Comparison of ENCODE assay signal across 22 cellular contexts in genomic region chr2:122873951-122874350, GRCh38.
DNase-seq lines count a peak whose midpoint lies in the region; ATAC-seq, FAIRE-seq and TF ChIP-seq lines count a peak whose summit lies in the region.
"Had no signal": no experiment of that assay in that cellular context is flagged by ENCODE, and none has a peak within 500 bp of the region (broad histone marks: within the 10 kb centered on the region; RNA-seq: fewer than 3 reads in every experiment).

No MANE protein-coding gene starts in this region.

- POLR2A ChIA-PET in HepG2 (lab: Yijun Ruan, JAX) (no interaction called here), Panc1 (lab: Charles Lee) (no interaction called here)

- BruUV-seq in HepG2 (replicated peaks; lab: Mats Ljungman, UMichigan) = no TSS peak
- BruUV-seq in Panc1 (replicated peaks; lab: Mats Ljungman, UMichigan) = no TSS peak

- no peaks in the 10 kb centered on the region for H3K36me3 Mint-ChIP-seq in glutamatergic neuron (ENCODE audit: unreplicated experiment)
- H3K36me3 Mint-ChIP-seq: CD4-positive, CD25-positive, alpha-beta regulatory T cell; CD8-positive, alpha-beta T cell had no signal

- no peak overlapping the region for H3K4me3 Mint-ChIP-seq in glutamatergic neuron (ENCODE audit: unreplicated experiment)
- H3K4me3 Mint-ChIP-seq: B cell; CD4-positive, CD25-positive, alpha-beta regulatory T cell; CD8-positive, alpha-beta T cell had no signal

- WGBS in HepG2 (ENCODE audit: low lambda C conversion rate) = 48% methylated on average over 2 of the region's 2 CpGs
- 88% methylated on average over 2 of the region's 2 CpGs for WGBS in right lobe of liver (ENCODE audit: insufficient coverage, low coverage, low lambda C conversion rate, missing lambda C conversion rate)

- peaks cover 2% of the 10 kb centered on the region for H3K9me3 Mint-ChIP-seq in glutamatergic neuron (ENCODE audit: unreplicated experiment)

- intact Hi-C loops in HepG2 (cut with micrococcal nuclease; ENCODE audit: unreplicated experiment) (no loop called here), right lobe of liver (cut with DNase I) (no loop called here), Panc1 (cut with micrococcal nuclease; ENCODE audit: unreplicated experiment) (no loop called here)

- H3K4me1 Mint-ChIP-seq in glutamatergic neuron (ENCODE audit: low read depth, unreplicated experiment) = peaks cover 2% of the 10 kb centered on the region
- H3K4me1 Mint-ChIP-seq: B cell; CD4-positive, CD25-positive, alpha-beta regulatory T cell had no signal

- H3K27ac Mint-ChIP-seq in glutamatergic neuron (ENCODE audit: unreplicated experiment) = no peak overlapping the region
- H3K27ac Mint-ChIP-seq: B cell; CD4-positive, CD25-positive, alpha-beta regulatory T cell; CD8-positive, alpha-beta T cell had no signal

- H2AFZ ChIP-seq in HepG2 (ENCODE audit: low read length) = no peak overlapping the region
- H2AFZ ChIP-seq: GM23248 had no signal

- no peak for TF ChIP-seq RAD21 in HepG2 (CRISPR knock-in tag; IDR thresholded peaks at IDR 0.05)

- no peak for TF ChIP-seq CTCF in HepG2 (CRISPR knock-in tag; IDR thresholded peaks at IDR 0.05)
- TF ChIP-seq CTCF in right lobe of liver (IDR thresholded peaks at IDR 0.05) = no peak
- no peak for TF ChIP-seq CTCF in Panc1 (IDR thresholded peaks at IDR 0.05)
- no peak for TF ChIP-seq CTCF in epithelial cell of esophagus (IDR thresholded peaks at IDR 0.05; ENCODE audit: insufficient read depth, low read depth, low read length, missing control alignments)
- no peak for TF ChIP-seq CTCF in glutamatergic neuron (IDR thresholded peaks at IDR 0.05; ENCODE audit: partially characterized antibody, unreplicated experiment)

- H3K36me3 ChIP-seq in HepG2 (replicated peaks in 1 of 2; ENCODE audit: control insufficient read depth in 1 of 2, insufficient read depth in 2 of 2, low read length in 2 of 2) (no peaks in the 10 kb centered on the region), right lobe of liver (no peaks in the 10 kb centered on the region), Panc1 (ENCODE audit: control insufficient read depth, insufficient read depth, low read length) (no peaks in the 10 kb centered on the region)
- H3K36me3 ChIP-seq: BLaER1 had no signal

- H4K20me1 ChIP-seq in HepG2 (ENCODE audit: insufficient read depth, low read length) = no peaks in the 10 kb centered on the region
- H4K20me1 ChIP-seq: BLaER1 had no signal

- H3K27me3 Mint-ChIP-seq in glutamatergic neuron (ENCODE audit: unreplicated experiment) = peaks cover 2% of the 10 kb centered on the region
- H3K27me3 Mint-ChIP-seq: B cell; CD4-positive, CD25-positive, alpha-beta regulatory T cell had no signal

- no peak for FAIRE-seq in HepG2 (lab: Jason Lieb, UNC)
- FAIRE-seq: A204.1, GM19239, H1 had no signal

- TF ChIP-seq POLR2A in HepG2 (IDR thresholded peaks at IDR 0.05; ENCODE audit: insufficient read depth in 1 of 2, low read depth in 2 of 2, low read length in 2 of 2) = no peak
- TF ChIP-seq POLR2A in right lobe of liver (IDR thresholded peaks at IDR 0.05) = no peak

- peaks cover 17% of the 10 kb centered on the region; the same call in 1 of the 2 replicates for H3K9me3 ChIP-seq in HepG2 (ENCODE audit: low read length)
- H3K9me3 ChIP-seq in right lobe of liver = no peaks in the 10 kb centered on the region
- no peaks in the 10 kb centered on the region for H3K9me3 ChIP-seq in Panc1 (ENCODE audit: control insufficient read depth, insufficient read depth, low read depth, low read length)
- H3K9me3 ChIP-seq: BLaER1, Caco-2 had no signal

- H3K9ac ChIP-seq in HepG2 (ENCODE audit: insufficient read depth, low read depth, low read length) = no peak overlapping the region
- H3K9ac ChIP-seq: BLaER1, GM23248 had no signal

- DNase-seq in HepG2 (ENCODE audit: low spot score) = no peak
- DNase-seq in right lobe of liver = no peak
- peak; percentile 24 for DNase-seq in Panc1 (ENCODE audit: low read depth, low spot score)
- peak; percentile 22 for DNase-seq in epithelial cell of esophagus (ENCODE audit: low read depth)
- DNase-seq in activated CD4-positive, alpha-beta T cell treated with anti-CD3 and anti-CD28 coated beads for 48 hours = no peak
- no peak for DNase-seq in glutamatergic neuron
- DNase-seq: Caco-2; CD4-positive, CD25-positive, alpha-beta regulatory T cell; CD8-positive, alpha-beta T cell; DMS153; DND-41; GF-D8; GM23248; H7; HCEC 1CT had no signal

- no peak overlapping the region for H3K4me2 ChIP-seq in HepG2 (ENCODE audit: low read depth, low read length)
- H3K4me2 ChIP-seq: BLaER1 had no signal

- no peaks in the 10 kb centered on the region for H3K79me2 ChIP-seq in HepG2 (ENCODE audit: insufficient read depth, low read length)

- H3K4me1 ChIP-seq in HepG2 (ENCODE audit: insufficient read depth, low read length) (no peaks in the 10 kb centered on the region), right lobe of liver (no peaks in the 10 kb centered on the region), Panc1 (ENCODE audit: control insufficient read depth, insufficient read depth, low read length) (no peaks in the 10 kb centered on the region)
- H3K4me1 ChIP-seq: BLaER1, Caco-2 had no signal

- in situ Hi-C loops in HepG2 (cut with HindIII; ENCODE audit: extremely low pct_ligation_motif_present, low pct_unique_long_range_greater_than_20kb) = no loop called here
- in situ Hi-C loops in Panc1 (cut with HindIII; ENCODE audit: low pct_unique_long_range_greater_than_20kb, low sequenced_read_pairs) = no loop called here

- H3K27me3 ChIP-seq in HepG2 (ENCODE audit: control insufficient read depth in 1 of 2, insufficient read depth in 2 of 2, low read length in 2 of 2) = no peaks in the 10 kb centered on the region
- no peaks in the 10 kb centered on the region for H3K27me3 ChIP-seq in right lobe of liver
- no peaks in the 10 kb centered on the region for H3K27me3 ChIP-seq in Panc1 (ENCODE audit: control insufficient read depth, insufficient read depth, low read length)
- H3K27me3 ChIP-seq: BLaER1 had no signal

- no peak for ATAC-seq in HepG2
- ATAC-seq in right lobe of liver = no peak
- no peak for ATAC-seq in Panc1
- ATAC-seq: CD8-positive, alpha-beta T cell had no signal

- no peak for TF ChIP-seq EP300 in HepG2 (IDR thresholded peaks at IDR 0.05; ENCODE audit: low read depth in 2 of 2, low read length in 2 of 2)
- TF ChIP-seq EP300 in HepG2 (CRISPR knock-in tag; IDR thresholded peaks at IDR 0.05; ENCODE audit: borderline replicate concordance) = no peak

- no peak overlapping the region for H3K27ac ChIP-seq in HepG2 (ENCODE audit: extremely low read length, insufficient read depth, low read length)
- no peak overlapping the region for H3K27ac ChIP-seq in right lobe of liver
- H3K27ac ChIP-seq in Panc1 (ENCODE audit: low read length) = no peak overlapping the region
- H3K27ac ChIP-seq: 22Rv1, BLaER1, C4-2B, GM23248 had no signal

- CTCF ChIA-PET in HepG2 (lab: Yijun Ruan, JAX; ENCODE audit: low intra/inter-chr PET ratio, low total read pairs) (no interaction called here), Panc1 (lab: Charles Lee) (no interaction called here)

- H3K4me3 ChIP-seq in HepG2 (replicated peaks in 1 of 3; ENCODE audit: insufficient read depth in 1 of 3, low read depth in 2 of 3, low read length in 3 of 3) = no peak overlapping the region
- H3K4me3 ChIP-seq in right lobe of liver = no peak overlapping the region
- no peak overlapping the region for H3K4me3 ChIP-seq in Panc1 (ENCODE audit: low read depth in 2 of 2, low read length in 2 of 2)
- H3K4me3 ChIP-seq in epithelial cell of esophagus (ENCODE audit: low read length) = no peak overlapping the region
- H3K4me3 ChIP-seq: BLaER1, GM23248 had no signal

TF ChIP-seq in HepG2, 621 proteins besides CTCF, POLR2A, EP300 and RAD21:
- TF ChIP-seq ZFAT (CRISPR knock-in tag; conservative IDR thresholded peaks at IDR 0.05) = no peak
- TF ChIP-seq ATF7 (IDR thresholded peaks at IDR 0.05) = 0 out of 2 replicates have a peak, but pooled peaks have one; percentile 17
- TF ChIP-seq ATF7 (CRISPR knock-in tag; IDR thresholded peaks at IDR 0.05) = no peak
- TF ChIP-seq, protein P1, sequence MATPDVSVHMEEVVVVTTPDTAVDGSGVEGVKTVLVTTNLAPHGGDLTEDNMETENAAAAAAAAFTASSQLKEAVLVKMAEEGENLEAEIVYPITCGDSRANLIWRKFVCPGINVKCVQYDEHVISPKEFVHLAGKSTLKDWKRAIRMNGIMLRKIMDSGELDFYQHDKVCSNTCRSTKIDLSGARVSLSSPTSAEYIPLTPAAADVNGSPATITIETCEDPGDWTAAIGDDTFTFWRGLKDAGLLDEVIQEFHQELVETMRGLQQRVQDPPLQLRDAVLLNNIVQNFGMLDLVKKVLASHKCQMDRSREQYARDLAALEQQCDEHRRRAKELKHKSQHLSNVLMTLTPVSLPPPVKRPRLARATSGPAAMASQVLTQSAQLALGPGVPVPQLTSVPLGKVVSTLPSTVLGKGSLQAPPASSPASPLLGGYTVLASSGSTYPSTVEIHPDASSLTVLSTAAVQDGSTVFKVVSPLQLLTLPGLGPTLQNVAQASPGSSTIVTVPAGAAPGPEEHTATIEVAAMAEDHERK (CRISPR knock-in tag; IDR thresholded peaks at IDR 0.05; ENCODE audit: low read depth) = no peak

Comparison
In these comparisons a context has a peak if more than half of its experiments do, and no peak if none do; other contexts are left out.
1. DNase-seq: peak in Panc1 (single experiment) and epithelial cell of esophagus (single experiment); none in HepG2 (single experiment), right lobe of liver (0 of 3), activated CD4-positive, alpha-beta T cell treated with anti-CD3 and anti-CD28 coated beads for 48 hours (single experiment) and glutamatergic neuron (single experiment).